In the genomic region with DNA sequence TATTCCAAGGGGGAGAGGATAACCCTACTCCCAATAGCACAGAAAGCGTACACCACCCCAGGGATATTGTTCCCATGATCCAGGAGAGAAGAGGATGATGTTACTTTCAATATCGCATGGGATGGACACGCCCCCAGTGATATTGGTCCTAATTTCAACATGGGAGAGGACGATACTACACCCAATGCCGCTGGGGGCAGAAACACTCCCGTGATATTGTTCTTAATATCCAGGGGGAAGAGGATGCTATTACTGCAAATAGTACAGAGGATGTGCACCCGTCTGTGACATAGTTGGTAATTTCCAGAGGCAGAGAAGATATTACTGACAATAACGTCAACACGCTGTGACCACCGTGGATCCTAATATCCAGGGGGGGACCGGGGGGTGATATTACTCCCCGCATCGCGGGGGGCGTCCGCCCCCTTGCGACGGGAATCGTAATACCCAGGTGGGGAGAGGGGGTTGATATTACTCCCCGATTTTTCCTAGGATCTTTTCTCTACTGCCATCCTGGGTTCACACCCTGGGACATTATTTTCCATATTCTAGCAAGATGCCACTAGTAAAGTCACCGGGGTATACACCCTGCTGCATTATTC, we compare ENCODE assay signal across 14 cellular contexts. TPM values are rescaled to one million over a fixed set of nuclear protein-coding genes. Genes with fewer than 3 reads are reported as not detected.
DNase-seq lines count a peak whose midpoint lies in the region; TF ChIP-seq lines count a peak whose summit lies in the region.
"Had no signal": no experiment of that assay in that cellular context is flagged by ENCODE, and none has a peak within 500 bp of the region (broad histone marks: within the 10 kb centered on the region; RNA-seq: fewer than 3 reads in every experiment).

No MANE protein-coding gene starts in this region.

- H3K4me3 Mint-ChIP-seq in HFFc6 = no peak overlapping the region; the same call in 1 of the 2 replicates
- H3K4me3 Mint-ChIP-seq: central memory CD8-positive, alpha-beta T cell had no signal

- DNase-seq in NCI-H748 (lab: John Stamatoyannopoulos, UW; ENCODE audit: unreplicated experiment) = peak; percentile 42
- DNase-seq in NCI-H748 treated with DMSO at 0.1 percent for 48 hours (lab: John Stamatoyannopoulos, UW) = no peak
- no peak for DNase-seq in HFFc6
- no peak for DNase-seq in astrocyte of the cerebellum (ENCODE audit: low read depth)
- no peak for DNase-seq in osteoblast (ENCODE audit: insufficient read length, low spot score, missing footprints)
- no peak for DNase-seq in dorsolateral prefrontal cortex
- DNase-seq in tibial nerve (ENCODE audit: low spot score in 2 of 2) = no peak
- no peak for DNase-seq in KG1 (lab: John Stamatoyannopoulos, UW)
- DNase-seq: activated CD8-positive, alpha-beta memory T cell treated with anti-CD3 and anti-CD28 coated beads for 24 hours; mesendoderm; MV-4-11; occipital lobe had no signal

- no peaks in the 10 kb centered on the region for H3K9me3 Mint-ChIP-seq in HFFc6
- H3K9me3 Mint-ChIP-seq: central memory CD8-positive, alpha-beta T cell had no signal

- H4K20me1 ChIP-seq in osteoblast (ENCODE audit: insufficient read depth, low read length) = no peaks in the 10 kb centered on the region

- no peaks in the 10 kb centered on the region for H3K79me2 ChIP-seq in osteoblast (ENCODE audit: insufficient read depth, low read length)

- peaks cover 8% of the 10 kb centered on the region for H3K27me3 Mint-ChIP-seq in HFFc6 (ENCODE audit: insufficient read depth)

- H3K4me3 ChIP-seq in astrocyte of the cerebellum (ENCODE audit: low read depth, low read length) (no peak overlapping the region), osteoblast (ENCODE audit: insufficient read depth, low read length) (peak overlapping the region; percentile 33), dorsolateral prefrontal cortex (no peak overlapping the region), tibial nerve (no peak overlapping the region)

- peak overlapping the region; percentile 73 for H3K4me2 ChIP-seq in osteoblast (ENCODE audit: insufficient read depth, low read length)

- in situ Hi-C loops in astrocyte of the cerebellum (cut with HindIII; ENCODE audit: low sequenced_read_pairs) = no loop called here

- H3K36me3 ChIP-seq in osteoblast (ENCODE audit: insufficient read depth, low read length) (no peaks in the 10 kb centered on the region), tibial nerve (no peaks in the 10 kb centered on the region)

- intact Hi-C loops in dorsolateral prefrontal cortex (cut with DNase I) = no loop called here

- H3K27me3 ChIP-seq in osteoblast (ENCODE audit: insufficient read depth, low read length) (no peaks in the 10 kb centered on the region), dorsolateral prefrontal cortex (peaks cover 0 to 8% (median 0%) of the 10 kb centered on the region in 45 donors), tibial nerve (peaks cover 0 to 4% of the 10 kb centered on the region in 2 donors)

- H3K27ac ChIP-seq in osteoblast (ENCODE audit: low read depth, low read length) (no peak overlapping the region), dorsolateral prefrontal cortex (no peak overlapping the region), tibial nerve (no peak overlapping the region)

- TF ChIP-seq CTCF in HFFc6 (IDR thresholded peaks at IDR 0.05) (peak; percentile 41), astrocyte of the cerebellum (IDR thresholded peaks at IDR 0.05; ENCODE audit: low read depth, low read length, missing control alignments) (peak; percentile 20), osteoblast (IDR thresholded peaks at IDR 0.05; ENCODE audit: extremely low read depth, low read depth, low read length) (no peak), dorsolateral prefrontal cortex (IDR thresholded peaks at IDR 0.05 in 54 of 56, conservative IDR thresholded peaks at IDR 0.05 in 2 of 56; ENCODE audit: low read depth in 1 of 56, partially characterized antibody in 56 of 56) (no peak), tibial nerve (IDR thresholded peaks at IDR 0.05) (no peak)

- H3K9me3 ChIP-seq in osteoblast (ENCODE audit: low read depth, low read length) (no peaks in the 10 kb centered on the region), tibial nerve (peaks cover 0 to 6% (median 0%) of the 10 kb centered on the region in 4 donors)

- no peak for TF ChIP-seq EP300 in tibial nerve (IDR thresholded peaks at IDR 0.05)

- no peak for TF ChIP-seq POLR2A in tibial nerve (IDR thresholded peaks at IDR 0.05)

- H3K4me1 Mint-ChIP-seq in HFFc6 (ENCODE audit: low read depth) = peaks cover 6% of the 10 kb centered on the region; the same call in 1 of the 2 replicates
- H3K4me1 Mint-ChIP-seq: central memory CD8-positive, alpha-beta T cell had no signal

- H3K27ac Mint-ChIP-seq in HFFc6 = no peak overlapping the region

- H3K4me1 ChIP-seq in osteoblast (ENCODE audit: insufficient read depth, low read length) (peaks cover 2% of the 10 kb centered on the region), tibial nerve (no peaks in the 10 kb centered on the region)

- no peaks in the 10 kb centered on the region for H3K36me3 Mint-ChIP-seq in HFFc6 (ENCODE audit: low read depth)

- whole genome bisulfite sequencing in tibial nerve, 2 donors = 27 to 40% methylated on average over 21 of the region's 21 CpGs

- peak overlapping the region; percentile 42 for H2AFZ ChIP-seq in osteoblast (ENCODE audit: low read length)

RNA-seq across cellular contexts. Expression of a gene that starts 16.6 kb away (rescaled TPM):
- under 1 TPM in 2 of 6 experiments, not detected in 4; 0.30 to 0.57 TPM for total RNA-seq in HFFc6 (2021; fragmentation: NEBNext Ultra II Directional; extraction: Animal tissue kit (Norgen Biotek cat#: 25700))
- total RNA-seq in osteoblast (1.2 TPM in 1 of 2 replicates, not detected in the other), dorsolateral prefrontal cortex (1 to 10 TPM in 70 of 120 experiments, under 1 TPM in 5, not detected in 45; 0.68 to 5.1 (median 1.8) TPM), tibial nerve (not detected)
- total RNA-seq: occipital lobe, temporal lobe had no signal

RNA-seq across cellular contexts. Expression of a gene that starts 21.9 kb away (rescaled TPM):
- total RNA-seq in HFFc6 (2021; fragmentation: NEBNext Ultra II Directional; extraction: Animal tissue kit (Norgen Biotek cat#: 25700)) = 1 to 10 TPM; 4.6 to 6.8 (median 5.6) TPM
- total RNA-seq in osteoblast = 16.3 and 17.7 TPM in 2 replicates
- total RNA-seq in dorsolateral prefrontal cortex = 10 to 100 TPM in 43 of 120 experiments, 1 to 10 TPM in 77; 4.4 to 22.8 (median 8.8) TPM
- total RNA-seq in tibial nerve = 10 to 100 TPM in 3 of 4 donors, 1 to 10 TPM in 1; 9.6 to 28.8 (median 17.5) TPM

Comparison
In these comparisons a context has a peak if more than half of its experiments do, and no peak if none do; other contexts are left out.
1. CTCF ChIP-seq: peak in HFFc6 (single experiment) and astrocyte of the cerebellum (single experiment); none in osteoblast (single experiment), dorsolateral prefrontal cortex (0 of 56) and tibial nerve (0 of 5).